Comparison of ENCODE assay signal across 8 cellular contexts in genomic region chr10:21527634-21528451, GRCh38. TPM values are rescaled to one million over a fixed set of nuclear protein-coding genes. Genes with fewer than 3 reads are reported as not detected.
DNase-seq lines count a peak whose midpoint lies in the region; ATAC-seq, FAIRE-seq and TF ChIP-seq lines count a peak whose summit lies in the region.

No MANE protein-coding gene starts in this region.

- H3K4me1 ChIP-seq in K562 (replicated peaks in 1 of 2; ENCODE audit: control insufficient read depth in 2 of 2, insufficient read depth in 2 of 2, low read length in 2 of 2) (peaks cover 12 to 15% of the 10 kb centered on the region in 2 experiments; a peak in 4 of 5 replicates), right lobe of liver (peaks cover 0 to 11% (median 2%) of the 10 kb centered on the region in 4 donors), tibial artery (peaks cover 0 to 7% (median 0%) of the 10 kb centered on the region in 4 donors)

- H3K79me2 ChIP-seq in K562 (ENCODE audit: control insufficient read depth, insufficient read depth, low read length) = peaks cover 43% of the 10 kb centered on the region; the same call in 2 of the 3 replicates

- H3K27me3 ChIP-seq in K562 (ENCODE audit: control insufficient read depth in 2 of 2, insufficient read depth in 2 of 2, low read length in 2 of 2) (no peaks in the 10 kb centered on the region), right lobe of liver (no peaks in the 10 kb centered on the region), tibial artery (peaks cover 0 to 9% of the 10 kb centered on the region in 2 donors)

- H4K20me1 ChIP-seq in K562 (replicated peaks; ENCODE audit: control insufficient read depth, insufficient read depth, low read length) = no peaks in the 10 kb centered on the region

- H3K36me3 ChIP-seq in K562 (ENCODE audit: control insufficient read depth, insufficient read depth, low read length) = no peaks in the 10 kb centered on the region
- H3K36me3 ChIP-seq in right lobe of liver = no peaks in the 10 kb centered on the region
- H3K36me3 ChIP-seq in tibial artery = no peaks in the 10 kb centered on the region

- DNase-seq in G401 (ENCODE audit: low spot score) = peak; percentile 65
- DNase-seq in NAMALWA (ENCODE audit: low spot score) = peak; percentile 20
- peak in 1 of 4 experiments; percentile 61 for DNase-seq in K562 (ENCODE audit: extremely low read depth in 1 of 4, low spot score in 3 of 4)
- DNase-seq in right lobe of liver = no peak
- no peak for DNase-seq in tibial artery

- intact Hi-C loops in K562 (cut with micrococcal nuclease) (loop anchor here (5.0 kb wide), 1 partner anchor 789 kb away; the partner anchor contains the start of gene COMMD3), right lobe of liver (cut with DNase I) (no loop called here), tibial artery (cut with DNase I; ENCODE audit: low total_unique reads) (no loop called here)

- POLR2A ChIA-PET in K562 (lab: Yijun Ruan, JAX) = interaction anchor here (0.6 to 3.1 kb wide), 6 partner anchors 10 to 1916 kb away, joined by 3 to 14 read pairs (median 5); no protein-coding TSS in a partner anchor

- H3K9ac ChIP-seq in K562 (ENCODE audit: insufficient read depth in 1 of 2, low read depth in 2 of 2, low read length in 2 of 2) = peak overlapping the region; percentile 94 to 96

- H3K9me3 ChIP-seq in K562 (replicated peaks; ENCODE audit: control insufficient read depth, insufficient read depth, low read depth, low read length) = no peaks in the 10 kb centered on the region
- H3K9me3 ChIP-seq in right lobe of liver = no peaks in the 10 kb centered on the region
- no peaks in the 10 kb centered on the region for H3K9me3 ChIP-seq in tibial artery

- 2% methylated on average over 18 of the region's 18 CpGs for WGBS in K562 (ENCODE audit: insufficient coverage, low coverage, missing lambda C conversion rate)
- WGBS in right lobe of liver (ENCODE audit: insufficient coverage, low coverage, low lambda C conversion rate, missing lambda C conversion rate) = 15% methylated on average over 18 of the region's 18 CpGs

- H3K4me2 ChIP-seq in K562 (ENCODE audit: insufficient read depth, low read length) = peak overlapping the region; percentile 77

- TF ChIP-seq EP300 in K562 (IDR thresholded peaks at IDR 0.05; ENCODE audit: low read length) = no peak

- peak overlapping the region; percentile 61 for H2AFZ ChIP-seq in K562 (ENCODE audit: low read depth, low read length)

- FAIRE-seq in K562 (lab: Jason Lieb, UNC) = peak; percentile 59

- H3K9me1 ChIP-seq in K562 (ENCODE audit: control insufficient read depth, insufficient read depth, low read length) = no peaks in the 10 kb centered on the region

- ATAC-seq in K562 (no peak), right lobe of liver (no peak), HG03460 (IDR thresholded peaks at IDR 0.05; ENCODE audit: unreplicated experiment) (no peak), GM19324 (IDR thresholded peaks at IDR 0.05; ENCODE audit: low FRiP score, unreplicated experiment) (no peak), HG03045 (IDR thresholded peaks at IDR 0.05; ENCODE audit: unreplicated experiment) (no peak)

- TF ChIP-seq CTCF in K562 (IDR thresholded peaks at IDR 0.05 in 2 of 3, conservative IDR thresholded peaks at IDR 0.05 in 1 of 3; ENCODE audit: insufficient read depth in 2 of 3, low read depth in 1 of 3, low read length in 3 of 3) (no peak), right lobe of liver (IDR thresholded peaks at IDR 0.05) (no peak), tibial artery (IDR thresholded peaks at IDR 0.05) (no peak)

- H3K4me3 ChIP-seq in K562 (peak overlapping the region; percentile 39), right lobe of liver (peak overlapping the region; percentile 64 to 66 (median 64)), tibial artery (peak overlapping the region; percentile 83 to 90)

- TF ChIP-seq RAD21 in K562 (CRISPR knock-in tag; conservative IDR thresholded peaks at IDR 0.05 in 1 of 2, IDR thresholded peaks at IDR 0.05 in 1 of 2) = no peak

- TF ChIP-seq POLR2A in K562 (conservative IDR thresholded peaks at IDR 0.05) (no peak; the same call in 1 of the 2 replicates), right lobe of liver (IDR thresholded peaks at IDR 0.05) (no peak)

- BruUV-seq in K562 (replicated peaks; lab: Mats Ljungman, UMichigan) = no TSS peak

- H3K27ac ChIP-seq in K562 (ENCODE audit: extremely low read depth, low read depth, low read length) (peak overlapping the region; percentile 92), right lobe of liver (peak overlapping the region; percentile 89 to 96 (median 94)), tibial artery (peak overlapping the region; percentile 92 to 99)

- CTCF ChIA-PET in K562 (lab: Yijun Ruan, JAX; ENCODE audit: low intra/inter-chr PET ratio) = no interaction called here

- in situ Hi-C loops in G401 (cut with HindIII; ENCODE audit: low sequenced_read_pairs) (no loop called here), K562 (cut with MboI) (no loop called here)

TF ChIP-seq in K562, 482 proteins besides CTCF, POLR2A, EP300 and RAD21 (continues in another document):
- TF ChIP-seq ZBTB2 (IDR thresholded peaks at IDR 0.05) = no peak
- TF ChIP-seq CREB3 (tag; conservative IDR thresholded peaks at IDR 0.05; ENCODE audit: low read depth) = no peak
- TF ChIP-seq ZNF239 (CRISPR knock-in tag; IDR thresholded peaks at IDR 0.05) = no peak
- TF ChIP-seq PHF8 (IDR thresholded peaks at IDR 0.05; ENCODE audit: borderline replicate concordance, low read length) = no peak
- no peak for TF ChIP-seq SAFB (IDR thresholded peaks at IDR 0.05; ENCODE audit: borderline replicate concordance, low read depth, low read length)
- peak; percentile 37 for TF ChIP-seq EP400 (IDR thresholded peaks at IDR 0.05)
- TF ChIP-seq MAFF (IDR thresholded peaks at IDR 0.05; ENCODE audit: low read length) = peak; percentile 66
- TF ChIP-seq ZNF785 (CRISPR knock-in tag; IDR thresholded peaks at IDR 0.05) = no peak

RNA-seq across cellular contexts. Expression of gene SKIDA1, which starts 2.4 kb away (rescaled TPM):
- 22.3 and 22.8 TPM in 2 replicates for total RNA-seq in G401 (2014; rRNA removed; shearing (Covaris generic))
- total RNA-seq in K562 (2011; cell fraction: chromatin; rRNA removed; ENCODE audit: low replicate concordance) = 0.44 and 0.51 TPM in 2 replicates
- 0.26 and 0.50 TPM in 2 replicates for total RNA-seq in K562 (2011; cell fraction: nucleolus; rRNA removed)
- total RNA-seq in K562 (2011; cell fraction: nucleoplasm; rRNA removed) = 0.38 and 0.51 TPM in 2 replicates
- 0.09 and 0.24 TPM in 2 replicates for total RNA-seq in K562 (2014; rRNA removed)
- 0.18 and 0.45 TPM in 2 replicates for total RNA-seq in K562 (2014; rRNA removed; fragmentation: Illumina TruSeq; extraction: Trizol)
- 0.36 and 0.49 TPM in 2 replicates for total RNA-seq in K562 (2015; rRNA removed; fragmentation: Illumina TruSeq; extraction: Trizol)
- total RNA-seq in K562 (2021) = 0.42 and 1.0 TPM in 2 replicates
- 0.34 and 1.1 TPM in 2 replicates for polyA plus RNA-seq in K562 (2011; rRNA removed)
- polyA plus RNA-seq in K562 (2011; cell fraction: cytosol; rRNA removed) = 0.06 and 0.18 TPM in 2 replicates
- 0.47 and 1.4 TPM in 2 replicates for polyA plus RNA-seq in K562 (2011; cell fraction: nucleus; rRNA removed)
- polyA plus RNA-seq in K562 (2012) = 0.25 and 0.42 TPM in 2 replicates
- 0.35 and 0.59 TPM in 2 replicates for polyA plus RNA-seq in K562 (2014; fragmentation: Illumina TruSeq; extraction: Trizol)
- polyA plus RNA-seq in K562 (2014; fragmentation: Nextera tagmentation; extraction: Ambion mirVana) = under 1 TPM; 0.76 to 0.77 TPM
- 0.05 and 1.4 TPM in 2 replicates for polyA plus RNA-seq in K562 (2014; rRNA removed)
- polyA minus RNA-seq in K562 (2011; rRNA and poly(A)+ RNA removed) = 0.18 and 0.35 TPM in 2 replicates
- 1.1 TPM in 1 of 2 replicates, not detected in the other for polyA minus RNA-seq in K562 (2011; cell fraction: cytosol; rRNA and poly(A)+ RNA removed)
- polyA minus RNA-seq in K562 (2011; cell fraction: nucleus; rRNA and poly(A)+ RNA removed) = 0.22 and 0.40 TPM in 2 replicates
- total RNA-seq in right lobe of liver = 1 to 10 TPM in 5 of 6 experiments, under 1 TPM in 1; 0.31 to 3.9 (median 2.1) TPM

RNA-seq across cellular contexts. Expression of gene MLLT10, which starts 6.2 kb away (rescaled TPM):
- 19.6 and 30.8 TPM in 2 replicates for total RNA-seq in G401 (2014; rRNA removed; shearing (Covaris generic))
- total RNA-seq in K562 (2011; cell fraction: chromatin; rRNA removed; ENCODE audit: low replicate concordance) = 203 and 284 TPM in 2 replicates
- 117 and 140 TPM in 2 replicates for total RNA-seq in K562 (2011; cell fraction: nucleolus; rRNA removed)
- 136 and 162 TPM in 2 replicates for total RNA-seq in K562 (2011; cell fraction: nucleoplasm; rRNA removed)
- 65.3 and 69.9 TPM in 2 replicates for total RNA-seq in K562 (2014; rRNA removed)
- total RNA-seq in K562 (2014; rRNA removed; fragmentation: Illumina TruSeq; extraction: Trizol) = 58.5 and 59.7 TPM in 2 replicates
- 50.9 and 60.2 TPM in 2 replicates for total RNA-seq in K562 (2015; rRNA removed; fragmentation: Illumina TruSeq; extraction: Trizol)
- total RNA-seq in K562 (2021) = 58.7 and 64.2 TPM in 2 replicates
- polyA plus RNA-seq in K562 (2011; rRNA removed) = 81.4 and 91.1 TPM in 2 replicates
- polyA plus RNA-seq in K562 (2011; cell fraction: cytosol; rRNA removed) = 46.9 and 65.5 TPM in 2 replicates
- 106 and 111 TPM in 2 replicates for polyA plus RNA-seq in K562 (2011; cell fraction: nucleus; rRNA removed)
- polyA plus RNA-seq in K562 (2012) = 41.9 and 61.1 TPM in 2 replicates
- 58.4 and 65.2 TPM in 2 replicates for polyA plus RNA-seq in K562 (2014; fragmentation: Illumina TruSeq; extraction: Trizol)
- polyA plus RNA-seq in K562 (2014; fragmentation: Nextera tagmentation; extraction: Ambion mirVana) = 10 to 100 TPM; 18.8 to 25.8 TPM
- polyA plus RNA-seq in K562 (2014; rRNA removed) = 55.5 and 73.7 TPM in 2 replicates
- polyA minus RNA-seq in K562 (2011; rRNA and poly(A)+ RNA removed) = 118 and 129 TPM in 2 replicates
- polyA minus RNA-seq in K562 (2011; cell fraction: cytosol; rRNA and poly(A)+ RNA removed) = 14.8 and 32.9 TPM in 2 replicates
- polyA minus RNA-seq in K562 (2011; cell fraction: nucleus; rRNA and poly(A)+ RNA removed) = 104 and 111 TPM in 2 replicates
- 10 to 100 TPM; 15.8 to 49.4 (median 20.1) TPM for total RNA-seq in right lobe of liver

Comparison
In these comparisons a context has a peak if more than half of its experiments do, and no peak if none do; other contexts are left out.
1. DNase-seq: peak in G401 (single experiment) and NAMALWA (single experiment); none in right lobe of liver (0 of 3) and tibial artery (0 of 2).
2. Peak in every context shown above with its lines, with median percentiles within 50 percentile points of each other: H3K27ac ChIP-seq and H3K4me3 ChIP-seq.